In the genomic region with DNA sequence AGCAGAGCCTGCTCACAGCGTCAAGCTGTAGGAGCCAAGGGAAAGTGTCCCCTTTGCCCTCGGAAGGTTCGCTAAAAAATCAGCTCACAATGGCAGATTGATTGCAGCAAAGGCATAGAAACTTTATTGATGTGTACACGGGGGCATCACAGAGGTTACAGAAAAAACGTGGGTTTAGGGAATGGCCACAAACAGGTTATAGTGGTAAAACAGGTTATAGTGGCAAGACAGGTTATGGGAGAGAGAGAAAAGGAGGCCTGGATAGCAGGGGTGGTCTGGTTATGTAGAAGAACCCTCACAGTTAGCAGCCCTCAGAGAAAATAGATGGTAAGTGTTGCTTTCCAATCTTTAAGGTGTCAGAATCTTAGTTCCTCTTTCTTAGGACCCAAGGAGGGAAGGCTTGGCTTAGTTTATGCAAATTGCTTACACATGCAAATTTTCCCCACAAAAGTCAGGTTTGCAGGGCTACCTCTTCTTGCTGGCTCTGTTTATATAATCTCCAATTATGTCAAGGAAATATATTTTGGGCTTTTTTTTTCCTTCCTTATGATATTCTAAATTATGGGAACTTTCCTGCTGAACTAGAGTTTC, we compare ENCODE assay signal across 16 cellular contexts.
DNase-seq lines count a peak whose midpoint lies in the region; ATAC-seq lines count a peak whose summit lies in the region.
"Had no signal": no experiment of that assay in that cellular context is flagged by ENCODE, and none has a peak within 500 bp of the region (broad histone marks: within the 10 kb centered on the region; RNA-seq: fewer than 3 reads in every experiment).

No MANE protein-coding gene starts in this region.

- no peak overlapping the region for H3K4me3 ChIP-seq in trophoblast cell (ENCODE audit: low read depth, low read length)
- H3K4me3 ChIP-seq: hepatocyte, neural progenitor cell, sigmoid colon had no signal

- H3K14ac ChIP-seq in trophoblast cell (ENCODE audit: low read length), result no peak overlapping the region

- no peak overlapping the region for H4K12ac ChIP-seq in trophoblast cell (ENCODE audit: low read depth, low read length)

- no peak overlapping the region for H4K8ac ChIP-seq in trophoblast cell (ENCODE audit: low read depth, low read length)

- H3K9me3 ChIP-seq in trophoblast cell (ENCODE audit: insufficient read depth, low read depth, low read length), result peaks cover 2% of the 10 kb centered on the region
- H3K9me3 ChIP-seq: sigmoid colon had no signal

- peak overlapping the region; percentile 68 for H4K91ac ChIP-seq in trophoblast cell (ENCODE audit: low read depth, low read length)

- DNase-seq in trophoblast cell (peak in 1 of 2 donors; percentile 54), RPMI8226 (no peak), HPDE6-E6E7 (ENCODE audit: extremely low spot score) (no peak), T-helper 9 cell (no peak)
- DNase-seq: activated CD8-positive, alpha-beta memory T cell treated with anti-CD3 and anti-CD28 coated beads for 24 hours; activated naive CD4-positive, alpha-beta T cell; CD8-positive, alpha-beta memory T cell; central memory CD4-positive, alpha-beta T cell; erythroblast; sigmoid colon had no signal

- no peak overlapping the region for H3K4ac ChIP-seq in trophoblast cell (ENCODE audit: low read depth, low read length)

- H3K4me1 ChIP-seq in trophoblast cell (ENCODE audit: control insufficient read depth in 1 of 2, insufficient read depth in 2 of 2, low read length in 2 of 2), result peaks cover 0 to 11% of the 10 kb centered on the region in 2 experiments
- H3K4me1 ChIP-seq: neural progenitor cell, sigmoid colon had no signal

- peak overlapping the region; percentile 44 for H3K4me2 ChIP-seq in trophoblast cell (ENCODE audit: low read length)
- H3K4me2 ChIP-seq: hepatocyte, neural progenitor cell had no signal

- peak overlapping the region; percentile 43 for H2BK120ac ChIP-seq in trophoblast cell (ENCODE audit: insufficient read depth, low read length, poor library complexity)

- peak overlapping the region; percentile 56 for H2BK5ac ChIP-seq in trophoblast cell (ENCODE audit: low read depth, low read length, poor library complexity)

- H3K18ac ChIP-seq in trophoblast cell (ENCODE audit: low read length), result no peak overlapping the region

- H3K27ac ChIP-seq in trophoblast cell (ENCODE audit: low read depth, low read length), result peak overlapping the region; percentile 72
- H3K27ac ChIP-seq: hepatocyte, neural progenitor cell, sigmoid colon had no signal

- H3K79me1 ChIP-seq in trophoblast cell (ENCODE audit: low read length), result peaks cover 4% of the 10 kb centered on the region

- no peak overlapping the region for H2AFZ ChIP-seq in trophoblast cell (ENCODE audit: insufficient read depth, low read length, poor library complexity)
- H2AFZ ChIP-seq: hepatocyte, neural progenitor cell had no signal

- no peak overlapping the region for H2AK5ac ChIP-seq in trophoblast cell (ENCODE audit: low read length)

- H3K79me2 ChIP-seq in trophoblast cell (ENCODE audit: control insufficient read depth, insufficient read depth, low read length, poor library complexity), result no peaks in the 10 kb centered on the region
- H3K79me2 ChIP-seq: hepatocyte had no signal

- H3K36me3 ChIP-seq in trophoblast cell (ENCODE audit: control insufficient read depth in 1 of 2, insufficient read depth in 2 of 2, low read length in 2 of 2), result no peaks in the 10 kb centered on the region
- H3K36me3 ChIP-seq: neural progenitor cell, sigmoid colon had no signal

- no peak overlapping the region for H3K9ac ChIP-seq in trophoblast cell (ENCODE audit: low read length)
- H3K9ac ChIP-seq: neural progenitor cell had no signal

- no peaks in the 10 kb centered on the region for H3K27me3 ChIP-seq in trophoblast cell (ENCODE audit: insufficient read depth, low read length)
- H3K27me3 ChIP-seq: hepatocyte, neural progenitor cell had no signal

- no peak overlapping the region for H3K23ac ChIP-seq in trophoblast cell (ENCODE audit: low read length)

- ATAC-seq in GM18909 (IDR thresholded peaks at IDR 0.05; ENCODE audit: poor library complexity, unreplicated experiment) (peak; percentile 88), GM21576 (IDR thresholded peaks at IDR 0.05; ENCODE audit: unreplicated experiment) (peak; percentile 75), HG03342 (IDR thresholded peaks at IDR 0.05; ENCODE audit: unreplicated experiment) (peak; percentile 96), HG03045 (IDR thresholded peaks at IDR 0.05; ENCODE audit: unreplicated experiment) (no peak)

- WGBS in trophoblast cell (ENCODE audit: extremely low coverage, insufficient coverage, insufficient read length), result no CpG with 5 or more reads among the region's 5 CpGs

- H2BK12ac ChIP-seq in trophoblast cell (ENCODE audit: low read length), result peak overlapping the region; percentile 76
